In the genomic region with DNA sequence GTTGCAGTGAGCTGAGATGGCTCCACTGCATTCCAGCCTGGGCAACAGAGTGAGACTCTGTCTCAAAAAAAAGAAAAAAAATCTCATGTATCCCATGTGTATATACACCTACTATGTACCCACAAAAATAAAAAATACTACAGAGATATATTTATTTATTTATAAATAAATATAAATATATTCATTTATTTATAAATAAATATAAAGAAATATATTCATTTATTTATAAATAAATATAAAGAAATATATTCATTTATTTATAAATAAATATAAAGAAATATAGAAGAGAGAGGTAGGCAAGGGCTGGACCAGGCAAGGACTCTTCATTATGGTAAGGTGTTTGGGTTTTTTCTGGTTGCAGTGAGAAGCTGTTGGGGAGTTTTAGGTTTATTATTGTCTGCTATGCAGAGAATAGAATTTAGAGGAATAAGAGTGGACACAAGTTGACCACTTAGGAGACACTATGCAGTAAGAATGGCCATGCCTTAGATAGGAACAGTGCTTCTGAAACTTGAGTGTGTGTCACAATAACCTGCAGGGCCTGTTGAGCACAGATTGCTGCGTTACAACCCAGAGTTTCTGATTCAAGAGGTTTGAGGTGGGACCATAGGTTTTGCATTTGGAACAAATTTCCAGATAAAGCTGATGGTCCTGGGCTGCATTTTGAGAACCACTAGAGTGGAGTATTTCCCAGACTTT, we compare ENCODE assay signal across 17 cellular contexts.
A peak's percentile ranks its signal among the peaks of the same experiment; 100 is the strongest.
DNase-seq lines count a peak whose midpoint lies in the region; FAIRE-seq and TF ChIP-seq lines count a peak whose summit lies in the region.
"Had no signal": no experiment of that assay in that cellular context is flagged by ENCODE, and none has a peak within 500 bp of the region (broad histone marks: within the 10 kb centered on the region; RNA-seq: fewer than 3 reads in every experiment).

No MANE protein-coding gene starts in this region.

- peaks cover 4% of the 10 kb centered on the region for H3K27me3 Mint-ChIP-seq in type B pancreatic cell
- H3K27me3 Mint-ChIP-seq: CD4-positive, alpha-beta T cell; IgD-negative memory B cell had no signal

- H3K27ac Mint-ChIP-seq in type B pancreatic cell = no peak overlapping the region
- H3K27ac Mint-ChIP-seq: CD4-positive, alpha-beta T cell; H9; IgD-negative memory B cell had no signal

- TF ChIP-seq EP300 in stomach (IDR thresholded peaks at IDR 0.05) = no peak

- H3K36me3 ChIP-seq in small intestine (ENCODE audit: control insufficient read depth in 2 of 2, insufficient read depth in 2 of 2, low read length in 2 of 2) = no peaks in the 10 kb centered on the region
- H3K36me3 ChIP-seq in stomach = no peaks in the 10 kb centered on the region

- TF ChIP-seq CTCF in type B pancreatic cell (conservative IDR thresholded peaks at IDR 0.05) (no peak), stomach (IDR thresholded peaks at IDR 0.05) (no peak)

- H3K4me3 ChIP-seq in small intestine (ENCODE audit: low read depth in 1 of 2, low read length in 2 of 2) (no peak overlapping the region), stomach (no peak overlapping the region)
- H3K4me3 ChIP-seq: A549, GM12878 had no signal

- H3K9me3 Mint-ChIP-seq in type B pancreatic cell = peaks cover 9% of the 10 kb centered on the region

- peaks cover 9% of the 10 kb centered on the region for H3K36me3 Mint-ChIP-seq in type B pancreatic cell
- H3K36me3 Mint-ChIP-seq: IgD-negative memory B cell had no signal

- H3K9me3 ChIP-seq in small intestine (ENCODE audit: control insufficient read depth, low read depth) = no peaks in the 10 kb centered on the region
- H3K9me3 ChIP-seq in stomach = no peaks in the 10 kb centered on the region
- H3K9me3 ChIP-seq: A549 had no signal

- DNase-seq in frontal cortex (ENCODE audit: low spot score in 2 of 2) = no peak
- DNase-seq in small intestine = no peak
- DNase-seq in type B pancreatic cell (ENCODE audit: extremely low spot score, unreplicated experiment) = no peak
- DNase-seq in GDM1 (lab: John Stamatoyannopoulos, UW) = no peak
- DNase-seq in stomach = no peak
- DNase-seq: AML-193; CD4-positive, alpha-beta T cell; DMS153; DMS79; H9 had no signal

- TF ChIP-seq POLR2A in stomach (IDR thresholded peaks at IDR 0.05) = no peak

- peaks cover 9% of the 10 kb centered on the region for H3K4me1 Mint-ChIP-seq in type B pancreatic cell (ENCODE audit: unreplicated experiment)
- H3K4me1 Mint-ChIP-seq: H9, IgD-negative memory B cell had no signal

- no peaks in the 10 kb centered on the region for H3K4me1 ChIP-seq in small intestine (ENCODE audit: control insufficient read depth in 2 of 2, insufficient read depth in 1 of 2, low read depth in 1 of 2, low read length in 1 of 2)
- H3K4me1 ChIP-seq in stomach = no peaks in the 10 kb centered on the region
- H3K4me1 ChIP-seq: A549 had no signal

- no peak overlapping the region for H3K4me3 Mint-ChIP-seq in type B pancreatic cell
- H3K4me3 Mint-ChIP-seq: CD4-positive, alpha-beta T cell; H9; IgD-negative memory B cell had no signal

- FAIRE-seq in TTC549 (lab: Jason Lieb, UNC) (peak; percentile 83), frontal cortex (lab: Jason Lieb, UNC) (peak; percentile 86), small intestine (lab: Jason Lieb, UNC) (peak; percentile 39)
- FAIRE-seq: A549, GM12878, H1, HepG2 had no signal

- no peaks in the 10 kb centered on the region for H3K27me3 ChIP-seq in small intestine (ENCODE audit: control insufficient read depth in 2 of 2, insufficient read depth in 2 of 2, low read length in 2 of 2)
- H3K27me3 ChIP-seq in stomach = no peaks in the 10 kb centered on the region

- no peak overlapping the region for H3K27ac ChIP-seq in small intestine (ENCODE audit: low read depth in 1 of 2, low read length in 1 of 2)
- H3K27ac ChIP-seq in stomach = no peak overlapping the region
- H3K27ac ChIP-seq: A549, C4-2B had no signal

- intact Hi-C loops in stomach (cut with DNase I; ENCODE audit: low total_unique reads) = no loop called here

- WGBS in small intestine, 3 donors = 67 to 83% (median 76%) methylated on average over 1 of the region's 1 CpG
- WGBS in stomach, 5 donors = 87 to 100% (median 98%) methylated on average over 1 of the region's 1 CpG
